Comparison of ENCODE assay signal across 25 cellular contexts in genomic region chr11:92409347-92409746, GRCh38.
"Had no signal": no experiment of that assay in that cellular context is flagged by ENCODE, and none has a peak within 500 bp of the region (broad histone marks: within the 10 kb centered on the region; RNA-seq: fewer than 3 reads in every experiment).

No MANE protein-coding gene starts in this region.

- H3K27me3 ChIP-seq: hepatocyte, ovary, tibial nerve, upper lobe of left lung, vagina had no signal

- H3K4me1 ChIP-seq: left ventricle myocardium inferior, tibial nerve, upper lobe of left lung, vagina had no signal

- H3K27ac ChIP-seq: hepatocyte, left ventricle myocardium inferior, ovary, skin epidermis, tibial nerve, upper lobe of left lung, vagina had no signal

- H3K4me2 ChIP-seq: hepatocyte had no signal

- H3K4me1 Mint-ChIP-seq: natural killer cell; stimulated activated effector memory CD8-positive, alpha-beta T cell treated with anti-CD3 and anti-CD28 coated beads, Interleukin-12 subunit alpha, Interleukin-12 subunit beta, amount 100 ng/mL, for 72 hours; stimulated activated naive CD8-positive, alpha-beta T cell treated with anti-CD3 and anti-CD28 coated beads, Interleukin-15, amount 100 ng/mL, for 72 hours had no signal

- H2AFZ ChIP-seq: hepatocyte had no signal

- H3K4me3 ChIP-seq: hepatocyte, left ventricle myocardium inferior, lung, ovary, skin epidermis, tibial nerve, upper lobe of left lung, vagina had no signal

- H3K27ac Mint-ChIP-seq: mesothelial cell of epicardium; naive B cell; natural killer cell; progenitor cell of endocrine pancreas; stimulated activated effector memory CD8-positive, alpha-beta T cell treated with anti-CD3 and anti-CD28 coated beads, Interleukin-12 subunit alpha, Interleukin-12 subunit beta, amount 100 ng/mL, for 72 hours; stimulated activated naive CD8-positive, alpha-beta T cell treated with anti-CD3 and anti-CD28 coated beads, Interleukin-15, amount 100 ng/mL, for 72 hours had no signal

- H3K27me3 Mint-ChIP-seq: progenitor cell of endocrine pancreas; stimulated activated naive CD8-positive, alpha-beta T cell treated with anti-CD3 and anti-CD28 coated beads, Interleukin-15, amount 100 ng/mL, for 72 hours had no signal

- H3K79me2 ChIP-seq: hepatocyte had no signal

- ATAC-seq: natural killer cell; right cardiac atrium; sciatic nerve; stimulated activated effector memory CD8-positive, alpha-beta T cell treated with anti-CD3 and anti-CD28 coated beads, Interleukin-12 subunit alpha, Interleukin-12 subunit beta, amount 100 ng/mL, for 72 hours; stimulated activated naive CD8-positive, alpha-beta T cell treated with anti-CD3 and anti-CD28 coated beads, Interleukin-15, amount 100 ng/mL, for 72 hours had no signal

- DNase-seq: islet precursor cell; left ventricle myocardium inferior; mesendoderm; naive B cell; natural killer cell; nephron progenitor cell; ovary; right cardiac atrium; stimulated activated CD4-positive, alpha-beta T cell treated with anti-CD3 and anti-CD28 coated beads, Interleukin-12 subunit alpha, Interleukin-12 subunit beta, amount 100 ng/mL, for 4 hours; stimulated activated CD4-positive, alpha-beta T cell treated with anti-CD3 and anti-CD28 coated beads, Interleukin-15, amount 100 ng/mL, for 24 hours; stimulated activated CD4-positive, alpha-beta T cell treated with anti-CD3 and anti-CD28 coated beads, Interleukin-2, amount 100 ng/mL, for 24 hours; stimulated activated CD4-positive, alpha-beta T cell treated with anti-CD3 and anti-CD28 coated beads, Interleukin-4, amount 100 ng/mL, for 1 hour; stimulated activated naive CD4-positive, alpha-beta T cell treated with Interleukin-2 at 50 U/mL for 16 hours; stimulated activated naive CD8-positive, alpha-beta T cell treated with anti-CD3 and anti-CD28 coated beads, Interleukin-15, amount 100 ng/mL, for 72 hours; substantia nigra; upper lobe of left lung had no signal

- H3K9me3 ChIP-seq: left ventricle myocardium inferior, ovary, tibial nerve, upper lobe of left lung, vagina had no signal

- H3K36me3 ChIP-seq: left ventricle myocardium inferior, ovary, tibial nerve, upper lobe of left lung, vagina had no signal

- H3K36me3 Mint-ChIP-seq: naive B cell; natural killer cell; stimulated activated effector memory CD8-positive, alpha-beta T cell treated with anti-CD3 and anti-CD28 coated beads, Interleukin-12 subunit alpha, Interleukin-12 subunit beta, amount 100 ng/mL, for 72 hours had no signal

- H3K4me3 Mint-ChIP-seq: mesothelial cell of epicardium; naive B cell; natural killer cell; nephron progenitor cell; stimulated activated effector memory CD8-positive, alpha-beta T cell treated with anti-CD3 and anti-CD28 coated beads, Interleukin-12 subunit alpha, Interleukin-12 subunit beta, amount 100 ng/mL, for 72 hours; stimulated activated naive CD8-positive, alpha-beta T cell treated with anti-CD3 and anti-CD28 coated beads, Interleukin-15, amount 100 ng/mL, for 72 hours had no signal
